ENCODE assay signal across 8 cellular contexts in the genomic region with DNA sequence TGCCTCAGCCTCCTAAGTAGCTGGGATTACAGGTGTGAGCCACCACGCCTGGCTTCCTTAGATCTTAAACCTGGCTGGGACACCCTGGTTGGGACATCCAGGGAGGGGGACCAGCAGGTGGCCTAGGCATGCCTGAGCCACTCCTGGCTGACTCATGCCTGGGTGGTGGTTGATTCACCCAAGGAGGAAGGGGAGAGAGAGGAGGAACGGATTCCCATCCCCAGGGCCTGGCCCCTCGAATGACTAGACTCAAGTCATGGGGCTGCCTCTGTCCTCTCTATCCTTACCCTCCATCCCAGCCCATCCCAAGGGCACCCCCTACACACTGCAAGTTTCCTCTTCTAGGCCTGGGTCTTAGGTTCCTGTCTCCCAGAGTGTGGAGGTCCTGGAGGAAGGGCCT. TPM values are rescaled to one million over a fixed set of nuclear protein-coding genes. Genes with fewer than 3 reads are reported as not detected.
DNase-seq lines count a peak whose midpoint lies in the region; ATAC-seq and TF ChIP-seq lines count a peak whose summit lies in the region.

No MANE protein-coding gene starts in this region.

- H3K36me3 ChIP-seq in BLaER1: no peaks in the 10 kb centered on the region
- H3K36me3 ChIP-seq in MG63: peaks cover 13% of the 10 kb centered on the region
- H3K36me3 ChIP-seq in neuronal stem cell (replicated peaks in 1 of 2; ENCODE audit: control insufficient read depth in 2 of 2, insufficient read depth in 2 of 2, low read length in 2 of 2): no peaks in the 10 kb centered on the region

- H3K27ac ChIP-seq in BLaER1: no peak overlapping the region
- H3K27ac ChIP-seq in neuronal stem cell (replicated peaks; ENCODE audit: low read length): no peak overlapping the region

- H3K14ac ChIP-seq in neuronal stem cell (ENCODE audit: low read length): peak overlapping the region; percentile 1

- ATAC-seq in HG02763 (IDR thresholded peaks at IDR 0.05; ENCODE audit: unreplicated experiment): no peak
- no peak for ATAC-seq in HG03108 (IDR thresholded peaks at IDR 0.05; ENCODE audit: unreplicated experiment)
- ATAC-seq in HG03039 (IDR thresholded peaks at IDR 0.05; ENCODE audit: unreplicated experiment): no peak

- peak; percentile 82 for DNase-seq in MG63
- peak in 1 of 2 donors; percentile 75 for DNase-seq in cardiac fibroblast (ENCODE audit: low read depth in 2 of 2)
- DNase-seq in neuronal stem cell (ENCODE audit: low spot score): no peak
- no peak for DNase-seq in NCI-H1436 (lab: John Stamatoyannopoulos, UW)

- H3K9me3 ChIP-seq in BLaER1 (no peaks in the 10 kb centered on the region), MG63 (no peaks in the 10 kb centered on the region), neuronal stem cell (replicated peaks in 1 of 2; ENCODE audit: control insufficient read depth in 2 of 2, insufficient read depth in 1 of 2, low read depth in 1 of 2, low read length in 2 of 2) (no peaks in the 10 kb centered on the region)

- H3K9ac ChIP-seq in BLaER1 (no peak overlapping the region), neuronal stem cell (ENCODE audit: low read depth, low read length, poor library complexity) (no peak overlapping the region)

- peak; percentile 15 for TF ChIP-seq CTCF in cardiac fibroblast (IDR thresholded peaks at IDR 0.05; ENCODE audit: low read depth, low read length)

- H3K4me3 ChIP-seq in BLaER1 (no peak overlapping the region), MG63 (no peak overlapping the region), cardiac fibroblast (replicated peaks in 1 of 2; ENCODE audit: low read depth in 2 of 2, low read length in 2 of 2) (no peak overlapping the region), neuronal stem cell (ENCODE audit: low read length in 2 of 2) (no peak overlapping the region)

- H3K4me2 ChIP-seq in BLaER1 (peak overlapping the region; percentile 24; the same call in 1 of the 2 replicates), neuronal stem cell (ENCODE audit: insufficient read depth, low read length, poor library complexity, severe bottlenecking) (no peak overlapping the region)

- no peak overlapping the region for H2BK12ac ChIP-seq in neuronal stem cell (ENCODE audit: low read length)

- no peak overlapping the region for H4K8ac ChIP-seq in neuronal stem cell (ENCODE audit: low read depth, low read length)

- H2BK5ac ChIP-seq in neuronal stem cell (ENCODE audit: low read length): no peak overlapping the region

- no peak overlapping the region for H3K18ac ChIP-seq in neuronal stem cell (ENCODE audit: low read length)

- no CpG with 5 or more reads among the region's 3 CpGs for WGBS in neuronal stem cell (ENCODE audit: extremely low coverage in 2 of 2, insufficient read length in 2 of 2, insufficient replicate concordance in 1 of 2), 2 donors

- H3K4ac ChIP-seq in neuronal stem cell (ENCODE audit: low read length): no peak overlapping the region

- H2BK15ac ChIP-seq in neuronal stem cell (ENCODE audit: low read length): no peak overlapping the region

- H2AFZ ChIP-seq in neuronal stem cell (ENCODE audit: low read length): no peak overlapping the region

- H3K4me1 ChIP-seq in BLaER1 (peaks cover 84% of the 10 kb centered on the region), neuronal stem cell (ENCODE audit: control insufficient read depth in 2 of 2, insufficient read depth in 1 of 2, low read depth in 1 of 2, low read length in 2 of 2) (peaks cover 36 to 41% of the 10 kb centered on the region in 2 donors)

- no peak overlapping the region for H4K91ac ChIP-seq in neuronal stem cell (ENCODE audit: low read depth, low read length, poor library complexity)

- H3K79me1 ChIP-seq in neuronal stem cell (ENCODE audit: low read depth, low read length): peaks cover 24% of the 10 kb centered on the region

- peaks cover 100% of the 10 kb centered on the region for H4K20me1 ChIP-seq in BLaER1

- H2BK120ac ChIP-seq in neuronal stem cell (ENCODE audit: low read depth, low read length): no peak overlapping the region

- H3K27me3 ChIP-seq in BLaER1 (no peaks in the 10 kb centered on the region), MG63 (no peaks in the 10 kb centered on the region), neuronal stem cell (ENCODE audit: control insufficient read depth in 3 of 3, insufficient read depth in 3 of 3, low read depth in 1 of 3, low read length in 3 of 3) (no peaks in the 10 kb centered on the region)

- H3K23ac ChIP-seq in neuronal stem cell (ENCODE audit: low read depth, low read length, poor library complexity): no peak overlapping the region

- no peak overlapping the region for H2AK5ac ChIP-seq in neuronal stem cell (ENCODE audit: low read depth, low read length)

RNA-seq across cellular contexts. Expression of gene EEIG1, which starts 12.7 kb away (rescaled TPM):
- total RNA-seq in MG63 (2014; rRNA removed; shearing (Covaris generic); ENCODE audit: low replicate concordance): 10.3 and 11.8 TPM in 2 replicates
- 22.0 TPM for polyA plus RNA-seq in neuronal stem cell (2013, experiment 1 of 2)
- 22.8 TPM for polyA plus RNA-seq in neuronal stem cell (2013, experiment 2 of 2)

RNA-seq across cellular contexts. Expression of gene DPM2, which starts 30.4 kb away (rescaled TPM):
- total RNA-seq in MG63 (2014; rRNA removed; shearing (Covaris generic); ENCODE audit: low replicate concordance): 23.3 and 38.9 TPM in 2 replicates
- 27.5 TPM for polyA plus RNA-seq in neuronal stem cell (2013, experiment 1 of 2)
- 25.3 TPM for polyA plus RNA-seq in neuronal stem cell (2013, experiment 2 of 2)

RNA-seq across cellular contexts. Expression of gene PIP5KL1, which starts 37.5 kb away (rescaled TPM):
- 0.13 TPM in 1 of 2 replicates, not detected in the other for total RNA-seq in MG63 (2014; rRNA removed; shearing (Covaris generic); ENCODE audit: low replicate concordance)
- polyA plus RNA-seq in neuronal stem cell (2013, experiment 1 of 2): 2.4 TPM
- polyA plus RNA-seq in neuronal stem cell (2013, experiment 2 of 2): 2.5 TPM

RNA-seq across cellular contexts. Expression of gene ST6GALNAC4, which starts 51.2 kb away (rescaled TPM):
- 4.7 and 26.9 TPM in 2 replicates for total RNA-seq in MG63 (2014; rRNA removed; shearing (Covaris generic); ENCODE audit: low replicate concordance)
- polyA plus RNA-seq in neuronal stem cell (2013, experiment 1 of 2): 11.3 TPM
- 12.7 TPM for polyA plus RNA-seq in neuronal stem cell (2013, experiment 2 of 2)
